29 cellular contexts compared by ENCODE assay signal in the genomic region with DNA sequence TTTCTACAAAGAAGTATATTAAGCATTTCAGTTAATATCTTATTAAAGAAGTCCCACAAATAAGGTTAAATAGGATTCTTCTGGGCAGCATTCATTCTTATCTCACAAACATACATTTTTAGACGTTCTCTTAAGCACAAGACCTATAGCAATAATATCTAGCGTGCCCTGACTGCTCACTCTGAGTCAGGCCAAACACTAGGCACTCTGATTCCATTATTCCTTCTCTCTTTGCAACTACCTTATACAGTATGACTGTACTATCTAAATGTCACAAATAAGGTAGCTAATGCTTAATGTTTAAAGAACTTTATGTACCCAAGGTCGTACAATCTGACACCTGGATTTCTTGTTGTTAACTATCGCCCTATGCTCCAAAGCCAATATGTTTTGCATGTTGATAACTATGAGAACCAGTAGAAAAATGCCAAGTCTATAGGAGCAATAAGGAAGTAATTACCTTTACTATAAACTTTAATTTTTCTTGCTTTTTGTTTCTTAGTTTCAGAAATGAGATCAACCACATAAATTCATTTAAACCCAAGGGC.
A peak's percentile ranks its signal among the peaks of the same experiment; 100 is the strongest.
DNase-seq lines count a peak whose midpoint lies in the region; ATAC-seq and TF ChIP-seq lines count a peak whose summit lies in the region.
"Had no signal": no experiment of that assay in that cellular context is flagged by ENCODE, and none has a peak within 500 bp of the region (broad histone marks: within the 10 kb centered on the region; RNA-seq: fewer than 3 reads in every experiment).

No MANE protein-coding gene starts in this region.

- no peaks in the 10 kb centered on the region for H3K9me3 ChIP-seq in SJSA1 (replicated peaks)
- no peaks in the 10 kb centered on the region for H3K9me3 ChIP-seq in fibroblast of lung (ENCODE audit: control insufficient read depth, insufficient read depth, low read depth, low read length)
- H3K9me3 ChIP-seq in psoas muscle, result no peaks in the 10 kb centered on the region
- H3K9me3 ChIP-seq: BLaER1 treated with 17β-estradiol and CSF1 and Interleukin-3, amounts not matched to agents 10 nM and 100 nM; upper lobe of right lung had no signal

- ATAC-seq in psoas muscle (peak; percentile 35 to 47 (median 44)), GM18867 (IDR thresholded peaks at IDR 0.05; ENCODE audit: unreplicated experiment) (no peak)
- ATAC-seq: activated T-cell treated with anti-CD3 and anti-CD28 coated beads, Interleukin-2, amount 50 U/mL, for 4 hours; gastroesophageal sphincter; natural killer cell; stimulated activated effector memory CD8-positive, alpha-beta T cell treated with anti-CD3 and anti-CD28 coated beads, Interleukin-12 subunit alpha, Interleukin-12 subunit beta, amount 100 ng/mL, for 72 hours; upper lobe of right lung had no signal

- H3K9ac ChIP-seq in fibroblast of lung (ENCODE audit: insufficient read depth, low read length), result no peak overlapping the region
- H3K9ac ChIP-seq: BLaER1 treated with 17β-estradiol and CSF1 and Interleukin-3, amounts not matched to agents 10 nM and 100 nM; KMS-11 had no signal

- no peaks in the 10 kb centered on the region for H4K20me1 ChIP-seq in fibroblast of lung (ENCODE audit: control insufficient read depth, extremely low read depth, insufficient read depth, low read length)
- H4K20me1 ChIP-seq: BLaER1 treated with 17β-estradiol and CSF1 and Interleukin-3, amounts not matched to agents 10 nM and 100 nM had no signal

- H3K27me3 ChIP-seq in SJSA1 (replicated peaks) (no peaks in the 10 kb centered on the region), fibroblast of lung (ENCODE audit: control insufficient read depth, insufficient read depth, low read length) (no peaks in the 10 kb centered on the region), psoas muscle (ENCODE audit: insufficient read depth in 3 of 3, low read length in 2 of 3) (no peaks in the 10 kb centered on the region)
- H3K27me3 ChIP-seq: BLaER1 treated with 17β-estradiol and CSF1 and Interleukin-3, amounts not matched to agents 10 nM and 100 nM; gastroesophageal sphincter; upper lobe of right lung had no signal

- peak; percentile 33 for DNase-seq in ELR (ENCODE audit: low read depth)
- no peak for DNase-seq in SJSA1 (ENCODE audit: low read depth in 1 of 2, low spot score in 2 of 2)
- no peak for DNase-seq in fibroblast of lung (ENCODE audit: low read depth in 2 of 2)
- no peak for DNase-seq in psoas muscle
- no peak for DNase-seq in NCI-H69 (lab: John Stamatoyannopoulos, UW)
- DNase-seq in mesenteric fat pad (ENCODE audit: low spot score), result no peak
- no peak for DNase-seq in NCI-H1930 (lab: John Stamatoyannopoulos, UW)
- DNase-seq: activated CD4-positive, alpha-beta T cell treated with anti-CD3 and anti-CD28 coated beads, Interleukin-2, amount 10 ng/mL, durations not matched to agents 24 days and 14 days; activated gamma-delta T cell treated with Interleukin-2 at 50 U/mL for 16 hours; activated T-cell treated with anti-CD3 and anti-CD28 coated beads, Interleukin-2, amount 50 U/mL, for 4 hours; effector CD8-positive, alpha-beta T cell; GF-D8; hippocampal formation; immature natural killer cell; natural killer cell; NCI-H1436 treated with DMSO at 0.1 percent for 48 hours; OCI-M1; retina; stimulated activated CD4-positive, alpha-beta T cell treated with anti-CD3 and anti-CD28 coated beads, Interleukin-12 subunit alpha, Interleukin-12 subunit beta, amount 100 ng/mL, for 4 hours; stimulated activated CD4-positive, alpha-beta T cell treated with anti-CD3 and anti-CD28 coated beads, Interleukin-4, amount 100 ng/mL, for 24 hours; substantia nigra; T-helper 9 cell; upper lobe of right lung; WERI-Rb-1 had no signal

- TF ChIP-seq CTCF in fibroblast of lung (conservative IDR thresholded peaks at IDR 0.05 in 1 of 2, IDR thresholded peaks at IDR 0.05 in 1 of 2; ENCODE audit: low read depth in 1 of 2, low read length in 2 of 2) (no peak), psoas muscle (IDR thresholded peaks at IDR 0.05) (no peak)

- H3K4me1 ChIP-seq in SJSA1 (replicated peaks), result peaks cover 45% of the 10 kb centered on the region
- H3K4me1 ChIP-seq in fibroblast of lung (ENCODE audit: control insufficient read depth, extremely low read depth, insufficient read depth, low read length), result peaks cover 8% of the 10 kb centered on the region
- H3K4me1 ChIP-seq in psoas muscle, result peaks cover 14% of the 10 kb centered on the region
- H3K4me1 ChIP-seq: BLaER1 treated with 17β-estradiol and CSF1 and Interleukin-3, amounts not matched to agents 10 nM and 100 nM; upper lobe of right lung had no signal

- H3K27ac ChIP-seq in SJSA1, result peak overlapping the region; percentile 92
- no peak overlapping the region for H3K27ac ChIP-seq in fibroblast of lung (ENCODE audit: insufficient read depth, low read length)
- H3K27ac ChIP-seq in psoas muscle, result peak overlapping the region; percentile 62
- H3K27ac ChIP-seq: BLaER1 treated with 17β-estradiol and CSF1 and Interleukin-3, amounts not matched to agents 10 nM and 100 nM; gastroesophageal sphincter; KMS-11; upper lobe of right lung; WERI-Rb-1 had no signal

- intact Hi-C loops in psoas muscle (cut with DNase I), result loop anchor here in 1 of 2 donors (10.0 kb wide), 1 partner anchor 347 kb away; the partner anchor contains the start of gene IRS1

- peak overlapping the region; percentile 26 for H3K4me2 ChIP-seq in fibroblast of lung (ENCODE audit: extremely low read depth, insufficient read depth, low read length)
- H3K4me2 ChIP-seq: BLaER1 treated with 17β-estradiol and CSF1 and Interleukin-3, amounts not matched to agents 10 nM and 100 nM; KMS-11 had no signal

- no peaks in the 10 kb centered on the region for H3K79me2 ChIP-seq in fibroblast of lung (ENCODE audit: control insufficient read depth, insufficient read depth, low read length)

- H3K36me3 ChIP-seq in SJSA1 (no peaks in the 10 kb centered on the region), fibroblast of lung (ENCODE audit: control insufficient read depth, insufficient read depth, low read length) (no peaks in the 10 kb centered on the region), psoas muscle (ENCODE audit: insufficient read depth in 1 of 2, low read depth in 1 of 2) (no peaks in the 10 kb centered on the region)
- H3K36me3 ChIP-seq: BLaER1 treated with 17β-estradiol and CSF1 and Interleukin-3, amounts not matched to agents 10 nM and 100 nM; gastroesophageal sphincter; upper lobe of right lung; WERI-Rb-1 had no signal

- no peak overlapping the region for H2AFZ ChIP-seq in fibroblast of lung (ENCODE audit: low read length)

- 45 to 67% (median 59%) methylated on average over 4 of the region's 4 CpGs for WGBS in psoas muscle, 3 donors

- no peak overlapping the region for H3K4me3 ChIP-seq in SJSA1
- H3K4me3 ChIP-seq in fibroblast of lung (replicated peaks in 1 of 4; ENCODE audit: control extremely low read depth in 1 of 4, insufficient read depth in 1 of 4, low read depth in 3 of 4, low read length in 4 of 4), result no peak overlapping the region
- no peak overlapping the region for H3K4me3 ChIP-seq in psoas muscle
- H3K4me3 ChIP-seq: BLaER1 treated with 17β-estradiol and CSF1 and Interleukin-3, amounts not matched to agents 10 nM and 100 nM; gastroesophageal sphincter; upper lobe of right lung had no signal
